ENCODE assay signal across 13 cellular contexts in genomic region chr7:132755538-132756481, GRCh38.
DNase-seq lines count a peak whose midpoint lies in the region; ATAC-seq, FAIRE-seq and TF ChIP-seq lines count a peak whose summit lies in the region.
"Had no signal": no experiment of that assay in that cellular context is flagged by ENCODE, and none has a peak within 500 bp of the region (broad histone marks: within the 10 kb centered on the region; RNA-seq: fewer than 3 reads in every experiment).

No MANE protein-coding gene starts in this region.

- no peak for TF ChIP-seq POLR2A in A549 (IDR thresholded peaks at IDR 0.05; ENCODE audit: low read length)

- TF ChIP-seq RAD21 in A549 (conservative IDR thresholded peaks at IDR 0.05 in 1 of 2, IDR thresholded peaks at IDR 0.05 in 1 of 2) = no peak

- H3K27me3 ChIP-seq in lower lobe of right lung (ENCODE audit: low read depth) = no peaks in the 10 kb centered on the region
- H3K27me3 ChIP-seq: MG63 had no signal

- H3K27ac ChIP-seq in A549 (no peak overlapping the region), lower lobe of right lung (no peak overlapping the region)

- H3K36me3 ChIP-seq in lower lobe of right lung = no peaks in the 10 kb centered on the region
- H3K36me3 ChIP-seq: MG63 had no signal

- intact Hi-C loops in lower lobe of right lung (cut with DNase I) (no loop called here), posterior vena cava (cut with DNase I) (no loop called here)

- H3K4me3 ChIP-seq in A549 (no peak overlapping the region), astrocyte of the spinal cord (ENCODE audit: low read depth, low read length) (no peak overlapping the region), lower lobe of right lung (no peak overlapping the region)
- H3K4me3 ChIP-seq: MG63 had no signal

- ATAC-seq in A549 (peak; percentile 45 to 59; a peak in 5 of 6 replicates), lower lobe of right lung (peak; percentile 39 to 72), GM18861 (IDR thresholded peaks at IDR 0.05; ENCODE audit: unreplicated experiment) (no peak)
- ATAC-seq: activated CD8-positive, alpha-beta T cell treated with anti-CD3 and anti-CD28 coated beads for 36 hours; naive thymus-derived CD8-positive, alpha-beta T cell had no signal

- in situ Hi-C loops in astrocyte of the spinal cord (cut with HindIII; ENCODE audit: low sequenced_read_pairs) = no loop called here

- WGBS in A549 (ENCODE audit: missing lambda C conversion rate) = 41% methylated on average over 5 of the region's 5 CpGs

- POLR2A ChIA-PET in A549 (lab: Yijun Ruan, JAX) = no interaction called here

- FAIRE-seq in A549 (lab: Jason Lieb, UNC) = no peak

- H3K9me3 ChIP-seq in A549 = no peaks in the 10 kb centered on the region
- H3K9me3 ChIP-seq in lower lobe of right lung = no peaks in the 10 kb centered on the region
- H3K9me3 ChIP-seq: MG63 had no signal

- TF ChIP-seq CTCF in A549 (IDR thresholded peaks at IDR 0.05) (no peak), astrocyte of the spinal cord (IDR thresholded peaks at IDR 0.05; ENCODE audit: low read depth, low read length) (no peak), lower lobe of right lung (IDR thresholded peaks at IDR 0.05) (no peak)

- no peak for DNase-seq in A549 (ENCODE audit: low read depth in 1 of 2, low spot score in 1 of 2)
- peak; percentile 49 for DNase-seq in HT1080 (ENCODE audit: low read depth)
- DNase-seq in astrocyte of the spinal cord (ENCODE audit: low read depth, low spot score) = peak; percentile 36
- DNase-seq in lower lobe of right lung = no peak
- no peak for DNase-seq in effector CD8-positive, alpha-beta T cell (lab: John Stamatoyannopoulos, UW)
- DNase-seq in posterior vena cava (ENCODE audit: low spot score) = no peak
- DNase-seq in cortex of kidney (lab: John Stamatoyannopoulos, UW) = no peak
- DNase-seq: activated CD8-positive, alpha-beta T cell treated with anti-CD3 and anti-CD28 coated beads for 36 hours; effector memory CD4-positive, alpha-beta T cell; MG63; naive thymus-derived CD8-positive, alpha-beta T cell; stimulated activated naive CD4-positive, alpha-beta T cell treated with Interleukin-2 at 50 U/mL for 16 hours had no signal

- no peak for TF ChIP-seq EP300 in A549 (IDR thresholded peaks at IDR 0.05)

- peaks cover 10% of the 10 kb centered on the region for H3K4me1 ChIP-seq in A549
- H3K4me1 ChIP-seq in lower lobe of right lung = no peaks in the 10 kb centered on the region

- no peak overlapping the region for H3K4me2 ChIP-seq in A549

- CTCF ChIA-PET in A549 (lab: Yijun Ruan, JAX) = interaction anchor here (1.2 to 1.7 kb wide), 2 partner anchors 7 to 11 kb away, joined by 5 read pairs; no protein-coding TSS in a partner anchor

TF ChIP-seq in A549, 52 proteins besides CTCF, POLR2A, EP300 and RAD21:
- TF ChIP-seq JUN (IDR thresholded peaks at IDR 0.05) (no peak), BHLHE40 (IDR thresholded peaks at IDR 0.05; ENCODE audit: low read depth, low read length) (no peak), NFE2L2 (conservative IDR thresholded peaks at IDR 0.05; ENCODE audit: low read length) (no peak), FOSB (CRISPR knock-in tag; IDR thresholded peaks at IDR 0.05) (no peak), RFX5 (IDR thresholded peaks at IDR 0.05) (no peak), ESRRA (IDR thresholded peaks at IDR 0.05; ENCODE audit: borderline replicate concordance, low read length) (no peak), MAX (IDR thresholded peaks at IDR 0.05) (no peak), SREBF2 (IDR thresholded peaks at IDR 0.05) (no peak), SMC3 (IDR thresholded peaks at IDR 0.05) (no peak), KDM5A (IDR thresholded peaks at IDR 0.05) (no peak), USF2 (IDR thresholded peaks at IDR 0.05) (no peak)

Comparison
In these comparisons a context has a peak if more than half of its experiments do, and no peak if none do; other contexts are left out.
1. DNase-seq: peak in HT1080 (single experiment) and astrocyte of the spinal cord (single experiment); none in A549 (0 of 2), lower lobe of right lung (single experiment), effector CD8-positive, alpha-beta T cell (single experiment), posterior vena cava (single experiment) and cortex of kidney (single experiment).